In the genomic region with DNA sequence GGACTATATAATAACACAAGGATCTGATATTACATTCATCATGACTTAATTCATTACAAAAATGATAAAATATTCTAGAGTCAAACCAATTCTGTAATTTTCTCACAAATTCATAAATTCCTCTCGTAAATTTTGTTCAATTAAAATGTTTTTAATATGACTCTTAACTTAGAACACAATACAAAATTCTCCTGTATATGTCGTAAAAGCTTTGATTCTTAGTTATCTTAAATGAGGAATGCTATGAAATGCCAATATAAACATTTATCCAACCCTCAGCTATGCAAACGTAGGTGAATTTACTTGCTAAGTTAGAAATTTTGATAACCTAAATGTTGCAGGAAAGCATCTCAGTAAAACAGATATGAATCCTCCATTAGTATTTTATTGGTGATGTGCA, we compare ENCODE assay signal across 23 cellular contexts. TPM values are rescaled to one million over a fixed set of nuclear protein-coding genes. Genes with fewer than 3 reads are reported as not detected.
A peak's percentile ranks its signal among the peaks of the same experiment; 100 is the strongest.
DNase-seq lines count a peak whose midpoint lies in the region; ATAC-seq, FAIRE-seq and TF ChIP-seq lines count a peak whose summit lies in the region.
"Had no signal": no experiment of that assay in that cellular context is flagged by ENCODE, and none has a peak within 500 bp of the region (broad histone marks: within the 10 kb centered on the region; RNA-seq: fewer than 3 reads in every experiment).

No MANE protein-coding gene starts in this region.

- CTCF ChIA-PET in CD8-positive, alpha-beta memory T cell (lab: Charles Lee), result interaction anchor here (1.4 to 6.1 kb wide), 4 partner anchors 9 to 101 kb away, joined by 4 to 56 read pairs (median 14); no protein-coding TSS in a partner anchor
- CTCF ChIA-PET in activated B cell treated with CpG ODN at 0.5 μM for 24 hours (lab: Charles Lee), result interaction anchor here (1.0 to 9.0 kb wide), 5 partner anchors 18 to 101 kb away, joined by 3 to 143 read pairs (median 68); no protein-coding TSS in a partner anchor
- CTCF ChIA-PET in naive thymus-derived CD4-positive, alpha-beta T cell (lab: Charles Lee), result interaction anchor here (1.0 to 3.1 kb wide), 4 partner anchors 13 to 101 kb away, joined by 3 to 15 read pairs (median 6); no protein-coding TSS in a partner anchor

- H3K9me3 ChIP-seq in CD8-positive, alpha-beta memory T cell (ENCODE audit: low read length), result no peaks in the 10 kb centered on the region
- H3K9me3 ChIP-seq in naive thymus-derived CD4-positive, alpha-beta T cell (ENCODE audit: control insufficient read depth in 2 of 3, low read length in 3 of 3), result no peaks in the 10 kb centered on the region
- H3K9me3 ChIP-seq: heart right ventricle, MG63, upper lobe of right lung had no signal

- no peaks in the 10 kb centered on the region for H3K9me3 Mint-ChIP-seq in activated CD4-positive, alpha-beta T cell treated with anti-CD3 and anti-CD28 coated beads, Interleukin-2, amount 10 ng/mL, durations not matched to agents 24 days and 14 days
- H3K9me3 Mint-ChIP-seq in CD8-positive, alpha-beta memory T cell, result no peaks in the 10 kb centered on the region
- no peaks in the 10 kb centered on the region for H3K9me3 Mint-ChIP-seq in activated B cell treated with CpG ODN at 0.5 μM for 24 hours
- no peaks in the 10 kb centered on the region for H3K9me3 Mint-ChIP-seq in naive thymus-derived CD4-positive, alpha-beta T cell
- H3K9me3 Mint-ChIP-seq: activated naive CD8-positive, alpha-beta T cell treated with anti-CD3 and anti-CD28 coated beads, Interleukin-2, amount 10 ng/mL, durations not matched to agents 7 days and 5 days had no signal

- H3K4me1 ChIP-seq in CD8-positive, alpha-beta memory T cell (ENCODE audit: insufficient read depth, low read length), result peaks cover 86% of the 10 kb centered on the region
- peaks cover 13 to 65% of the 10 kb centered on the region in 2 donors for H3K4me1 ChIP-seq in naive thymus-derived CD4-positive, alpha-beta T cell (ENCODE audit: control insufficient read depth in 2 of 2, insufficient read depth in 2 of 2, low read length in 2 of 2)

- peaks cover 52% of the 10 kb centered on the region for H3K4me1 Mint-ChIP-seq in activated CD4-positive, alpha-beta T cell treated with anti-CD3 and anti-CD28 coated beads, Interleukin-2, amount 10 ng/mL, durations not matched to agents 24 days and 14 days
- peaks cover 83 to 92% (median 92%) of the 10 kb centered on the region in 3 donors for H3K4me1 Mint-ChIP-seq in CD8-positive, alpha-beta memory T cell
- H3K4me1 Mint-ChIP-seq in activated B cell treated with CpG ODN at 0.5 μM for 24 hours, result peaks cover 85% of the 10 kb centered on the region
- H3K4me1 Mint-ChIP-seq in naive thymus-derived CD4-positive, alpha-beta T cell, result peaks cover 57 to 100% (median 92%) of the 10 kb centered on the region in 7 donors

- no peak overlapping the region for H3K4me3 ChIP-seq in CD8-positive, alpha-beta memory T cell (ENCODE audit: low read length)
- H3K4me3 ChIP-seq in naive thymus-derived CD4-positive, alpha-beta T cell (ENCODE audit: low read length), result no peak overlapping the region
- H3K4me3 ChIP-seq: MG63, upper lobe of right lung had no signal

- no peak overlapping the region for H3K27ac ChIP-seq in CD8-positive, alpha-beta memory T cell (ENCODE audit: low read depth, low read length)
- H3K27ac ChIP-seq in naive thymus-derived CD4-positive, alpha-beta T cell (ENCODE audit: low read depth, low read length), result peak overlapping the region; percentile 3
- H3K27ac ChIP-seq: epithelial cell of prostate, upper lobe of right lung had no signal

- peak overlapping the region; percentile 1 for H3K4me3 Mint-ChIP-seq in activated CD4-positive, alpha-beta T cell treated with anti-CD3 and anti-CD28 coated beads, Interleukin-2, amount 10 ng/mL, durations not matched to agents 24 days and 14 days
- peak overlapping the region in 2 of 7 donors; percentile 6 to 20 for H3K4me3 Mint-ChIP-seq in CD8-positive, alpha-beta memory T cell
- H3K4me3 Mint-ChIP-seq in activated B cell treated with CpG ODN at 0.5 μM for 24 hours, result peak overlapping the region; percentile 74
- H3K4me3 Mint-ChIP-seq in naive thymus-derived CD4-positive, alpha-beta T cell, result peak overlapping the region in 9 of 10 donors; percentile 22 to 75 (median 63)

- intact Hi-C loops in activated CD4-positive, alpha-beta T cell treated with anti-CD3 and anti-CD28 coated beads, Interleukin-2, amount 10 ng/mL, durations not matched to agents 24 days and 14 days (cut with micrococcal nuclease), result no loop called here
- intact Hi-C loops in activated B cell treated with CpG ODN at 0.5 μM for 24 hours (cut with micrococcal nuclease), result loop anchor here (1.0 kb wide), 2 partner anchors 8 to 17 kb away; no protein-coding TSS in a partner anchor
- intact Hi-C loops in naive thymus-derived CD4-positive, alpha-beta T cell (cut with micrococcal nuclease), result loop anchor here (1.0 to 5.0 kb wide), 2 partner anchors 8 to 1174 kb away; a partner anchor contains a TSS

- H3K27me3 ChIP-seq in CD8-positive, alpha-beta memory T cell (ENCODE audit: insufficient read depth, low read length, poor library complexity, severe bottlenecking), result no peaks in the 10 kb centered on the region
- H3K27me3 ChIP-seq in naive thymus-derived CD4-positive, alpha-beta T cell (ENCODE audit: control insufficient read depth in 2 of 2, insufficient read depth in 2 of 2, low read length in 2 of 2), result no peaks in the 10 kb centered on the region
- H3K27me3 ChIP-seq: heart right ventricle, upper lobe of right lung had no signal

- peaks cover 9% of the 10 kb centered on the region for H3K36me3 ChIP-seq in CD8-positive, alpha-beta memory T cell (ENCODE audit: insufficient read depth, low read length)
- peaks cover 0 to 10% (median 7%) of the 10 kb centered on the region in 3 experiments for H3K36me3 ChIP-seq in naive thymus-derived CD4-positive, alpha-beta T cell (ENCODE audit: control insufficient read depth in 2 of 3, insufficient read depth in 3 of 3, low read length in 3 of 3)
- H3K36me3 ChIP-seq: heart right ventricle, MG63, upper lobe of right lung had no signal

- POLR2A ChIA-PET in CD8-positive, alpha-beta memory T cell (lab: Charles Lee), result interaction anchor here (0.8 kb wide), 1 partner anchor 29 kb away, joined by 3 read pairs; the partner anchor contains the start of gene ARHGAP15
- POLR2A ChIA-PET in activated B cell treated with CpG ODN at 0.5 μM for 24 hours (lab: Charles Lee), result interaction anchor here (0.8 to 2.9 kb wide), 4 partner anchors 17 to 30 kb away, joined by 3 to 10 read pairs (median 6); partner anchors contain the start of gene ARHGAP15
- POLR2A ChIA-PET in naive thymus-derived CD4-positive, alpha-beta T cell (lab: Charles Lee), result interaction anchor here (0.6 to 3.9 kb wide), 6 partner anchors 28 to 103 kb away, joined by 4 to 12 read pairs (median 6); partner anchors contain the start of gene ARHGAP15

- H3K27me3 Mint-ChIP-seq in activated CD4-positive, alpha-beta T cell treated with anti-CD3 and anti-CD28 coated beads, Interleukin-2, amount 10 ng/mL, durations not matched to agents 24 days and 14 days, result no peaks in the 10 kb centered on the region
- no peaks in the 10 kb centered on the region for H3K27me3 Mint-ChIP-seq in CD8-positive, alpha-beta memory T cell
- no peaks in the 10 kb centered on the region for H3K27me3 Mint-ChIP-seq in activated B cell treated with CpG ODN at 0.5 μM for 24 hours
- H3K27me3 Mint-ChIP-seq in naive thymus-derived CD4-positive, alpha-beta T cell, result no peaks in the 10 kb centered on the region
- H3K27me3 Mint-ChIP-seq: activated naive CD8-positive, alpha-beta T cell treated with anti-CD3 and anti-CD28 coated beads, Interleukin-2, amount 10 ng/mL, durations not matched to agents 7 days and 5 days had no signal

- peaks cover 25% of the 10 kb centered on the region for H3K36me3 Mint-ChIP-seq in activated CD4-positive, alpha-beta T cell treated with anti-CD3 and anti-CD28 coated beads, Interleukin-2, amount 10 ng/mL, durations not matched to agents 24 days and 14 days (ENCODE audit: low read depth)
- H3K36me3 Mint-ChIP-seq in CD8-positive, alpha-beta memory T cell, result peaks cover 0 to 49% (median 16%) of the 10 kb centered on the region in 3 donors
- peaks cover 43% of the 10 kb centered on the region for H3K36me3 Mint-ChIP-seq in activated B cell treated with CpG ODN at 0.5 μM for 24 hours (ENCODE audit: low read depth)
- peaks cover 0 to 35% (median 19%) of the 10 kb centered on the region in 5 donors for H3K36me3 Mint-ChIP-seq in naive thymus-derived CD4-positive, alpha-beta T cell

- no peak for DNase-seq in activated CD4-positive, alpha-beta T cell treated with anti-CD3 and anti-CD28 coated beads, Interleukin-2, amount 10 ng/mL, durations not matched to agents 24 days and 14 days
- DNase-seq in activated CD4-positive, alpha-beta T cell treated with anti-CD3 and anti-CD28 coated beads for 4 hours, result no peak
- DNase-seq in CD8-positive, alpha-beta memory T cell, result no peak
- DNase-seq in activated B cell treated with CpG ODN at 0.5 μM for 24 hours (no peak), GM12891 (ENCODE audit: insufficient read length, low spot score) (no peak), HuH-7.5 (ENCODE audit: low spot score) (no peak)
- no peak for DNase-seq in naive thymus-derived CD4-positive, alpha-beta T cell
- DNase-seq: activated naive CD8-positive, alpha-beta T cell treated with anti-CD3 and anti-CD28 coated beads, Interleukin-2, amount 10 ng/mL, durations not matched to agents 7 days and 5 days; AML-193; Calu3; HCEC 1CT; heart right ventricle; left colon; MG63; NCI-H2081; NCI-H226; stimulated activated CD8-positive, alpha-beta memory T cell treated with anti-CD3 and anti-CD28 coated beads, Interleukin-4, amount 100 ng/mL, for 48 hours; substantia nigra; T-helper 9 cell; upper lobe of right lung had no signal

- H3K27ac Mint-ChIP-seq in activated CD4-positive, alpha-beta T cell treated with anti-CD3 and anti-CD28 coated beads, Interleukin-2, amount 10 ng/mL, durations not matched to agents 24 days and 14 days, result no peak overlapping the region
- H3K27ac Mint-ChIP-seq in CD8-positive, alpha-beta memory T cell, result peak overlapping the region in 7 of 8 donors; percentile 61 to 89 (median 76)
- peak overlapping the region; percentile 89 for H3K27ac Mint-ChIP-seq in activated B cell treated with CpG ODN at 0.5 μM for 24 hours
- H3K27ac Mint-ChIP-seq in naive thymus-derived CD4-positive, alpha-beta T cell, result peak overlapping the region; percentile 14 to 90 (median 82)

- TF ChIP-seq POLR2A in GM12891 (IDR thresholded peaks at IDR 0.05; ENCODE audit: low read depth, low read length), result no peak

- TF ChIP-seq CTCF in activated B cell treated with CpG ODN at 0.5 μM for 24 hours (IDR thresholded peaks at IDR 0.05), result no peak

- FAIRE-seq in GM12891 (lab: Jason Lieb, UNC), result no peak
- FAIRE-seq: A204.1 had no signal

- no peak for ATAC-seq in activated B cell treated with CpG ODN at 0.5 μM for 24 hours (ENCODE audit: low read depth)
- no peak for ATAC-seq in naive thymus-derived CD4-positive, alpha-beta T cell
- ATAC-seq in GM18868 (IDR thresholded peaks at IDR 0.05; ENCODE audit: unreplicated experiment), result no peak
- ATAC-seq: heart right ventricle, left colon, upper lobe of right lung had no signal

RNA-seq across cellular contexts. Expression of gene ARHGAP15, which starts 28.9 kb away (rescaled TPM):
- total RNA-seq in activated CD4-positive, alpha-beta T cell treated with anti-CD3 and anti-CD28 coated beads, Interleukin-2, amount 10 ng/mL, durations not matched to agents 24 days and 14 days, result 56.0 and 56.2 TPM in 2 replicates
- total RNA-seq in CD8-positive, alpha-beta memory T cell, result 10 to 100 TPM; 41.3 to 41.4 TPM
- polyA plus RNA-seq in CD8-positive, alpha-beta memory T cell, result 328 TPM
- total RNA-seq in activated B cell treated with CpG ODN at 0.5 μM for 24 hours, result 101 and 112 TPM in 2 replicates
- 100 to 1,000 TPM; 164 to 218 (median 183) TPM for total RNA-seq in naive thymus-derived CD4-positive, alpha-beta T cell
- polyA plus RNA-seq in naive thymus-derived CD4-positive, alpha-beta T cell, result 100 to 1,000 TPM; 306 to 311 TPM
- polyA plus RNA-seq in GM12891 (2012; ENCODE audit: low read depth, missing spikeins), result 56.8 TPM
- total RNA-seq: Calu3 had no signal
